ENCODE assay signal across 8 cellular contexts in genomic region chr16:15482068-15482747, GRCh38.
DNase-seq lines count a peak whose midpoint lies in the region; ATAC-seq and TF ChIP-seq lines count a peak whose summit lies in the region.

No MANE protein-coding gene starts in this region.

- H3K36me3 ChIP-seq in ACC112 (ENCODE audit: insufficient read depth, low read length) = no peaks in the 10 kb centered on the region
- H3K36me3 ChIP-seq in HUES48 (ENCODE audit: control insufficient read depth, insufficient read depth, low read length) = no peaks in the 10 kb centered on the region
- H3K36me3 ChIP-seq in effector memory CD4-positive, alpha-beta T cell (ENCODE audit: control insufficient read depth, insufficient read depth, low read length) = no peaks in the 10 kb centered on the region

- TF ChIP-seq CTCF in GM13976 (IDR thresholded peaks at IDR 0.05; ENCODE audit: borderline replicate concordance, control extremely low read depth, extremely low read depth, insufficient read depth, missing control alignments) = no peak

- H3K27me3 ChIP-seq in ACC112 (ENCODE audit: insufficient read depth, low read length) = no peaks in the 10 kb centered on the region
- no peaks in the 10 kb centered on the region for H3K27me3 ChIP-seq in HUES48 (ENCODE audit: control insufficient read depth, insufficient read depth, low read length)
- no peaks in the 10 kb centered on the region for H3K27me3 ChIP-seq in effector memory CD4-positive, alpha-beta T cell (replicated peaks; ENCODE audit: control insufficient read depth, insufficient read depth, low read length, poor library complexity, severe bottlenecking)

- H3K9ac ChIP-seq in HUES48 (ENCODE audit: low read depth, low read length) = no peak overlapping the region

- peak in 2 of 3 experiments; percentile 10 to 16 for DNase-seq in activated CD8-positive, alpha-beta memory T cell treated with anti-CD3 and anti-CD28 coated beads for 48 hours (ENCODE audit: low read depth in 2 of 3, low spot score in 2 of 3)
- DNase-seq in fibroblast of the conjunctiva (ENCODE audit: low read depth) = peak; percentile 56
- peak; percentile 68 for DNase-seq in putamen (ENCODE audit: low spot score)
- no peak for DNase-seq in effector memory CD4-positive, alpha-beta T cell
- no peak for DNase-seq in GM13976 (ENCODE audit: low spot score)

- H3K4me1 ChIP-seq in ACC112 (ENCODE audit: control insufficient read depth, insufficient read depth, low read length, unreplicated experiment) (peaks cover 16% of the 10 kb centered on the region), HUES48 (ENCODE audit: control insufficient read depth, insufficient read depth, low read length) (peaks cover 8% of the 10 kb centered on the region; the same call in 1 of the 2 replicates)
- no peaks in the 10 kb centered on the region for H3K4me1 ChIP-seq in effector memory CD4-positive, alpha-beta T cell (ENCODE audit: control insufficient read depth, insufficient read depth, low read length, poor library complexity, severe bottlenecking)

- H3K9me3 ChIP-seq in HUES48 (ENCODE audit: control insufficient read depth, insufficient read depth, low read length) = no peaks in the 10 kb centered on the region
- no peaks in the 10 kb centered on the region for H3K9me3 ChIP-seq in effector memory CD4-positive, alpha-beta T cell (ENCODE audit: control insufficient read depth, low read length)

- in situ Hi-C loops in GM13976 (cut with MboI; ENCODE audit: low sequenced_read_pairs, unreplicated experiment) = no loop called here

- H3K27ac ChIP-seq in ACC112 (ENCODE audit: low read depth, low read length) (peak overlapping the region; percentile 18), HUES48 (ENCODE audit: low read depth, low read length) (peak overlapping the region; percentile 72)
- H3K27ac ChIP-seq in effector memory CD4-positive, alpha-beta T cell (ENCODE audit: insufficient read depth, low read length, poor library complexity, severe bottlenecking) = no peak overlapping the region

- no peak for ATAC-seq in GM21381 (IDR thresholded peaks at IDR 0.05; ENCODE audit: unreplicated experiment)

- no peak overlapping the region for H2AFZ ChIP-seq in ACC112 (ENCODE audit: low read length, unreplicated experiment)

- H3K79me2 ChIP-seq in ACC112 (ENCODE audit: control insufficient read depth, insufficient read depth, low read length, unreplicated experiment) = no peaks in the 10 kb centered on the region

- H3K4me3 ChIP-seq in ACC112 (ENCODE audit: low read depth, low read length) (no peak overlapping the region), HUES48 (ENCODE audit: low read depth, low read length) (no peak overlapping the region)
- H3K4me3 ChIP-seq in effector memory CD4-positive, alpha-beta T cell (ENCODE audit: insufficient read depth, low read depth, low read length, poor library complexity, severe bottlenecking) = no peak overlapping the region

Comparison
In these comparisons a context has a peak if more than half of its experiments do, and no peak if none do; other contexts are left out.
1. DNase-seq: peak in activated CD8-positive, alpha-beta memory T cell treated with anti-CD3 and anti-CD28 coated beads for 48 hours (2 of 3), fibroblast of the conjunctiva (single experiment) and putamen (single experiment); none in effector memory CD4-positive, alpha-beta T cell (0 of 3) and GM13976 (single experiment).